8 cellular contexts compared by ENCODE assay signal in genomic region chrX:154478728-154479622, GRCh38. TPM values are rescaled to one million over a fixed set of nuclear protein-coding genes. Genes with fewer than 3 reads are reported as not detected.
DNase-seq lines count a peak whose midpoint lies in the region; ATAC-seq, FAIRE-seq and TF ChIP-seq lines count a peak whose summit lies in the region.

Gene LAGE3 (minus strand): TSS chrX:154479281. CDS start chrX:154478915, 366 bp downstream.

- H3K9me3 Mint-ChIP-seq in activated naive CD8-positive, alpha-beta T cell (ENCODE audit: low read depth): no peaks in the 10 kb centered on the region

- H3K4me1 Mint-ChIP-seq in activated naive CD8-positive, alpha-beta T cell (ENCODE audit: low read depth): peaks cover 12% of the 10 kb centered on the region

- H3K27me3 Mint-ChIP-seq in activated naive CD8-positive, alpha-beta T cell: no peaks in the 10 kb centered on the region

- intact Hi-C loops in head of caudate nucleus (cut with DNase I): no loop called here
- intact Hi-C loops in pancreas (cut with DNase I): no loop called here
- intact Hi-C loops in thyroid gland (cut with DNase I): no loop called here

- TF ChIP-seq POLR2A in thyroid gland (IDR thresholded peaks at IDR 0.05): peak in 1 of 2 donors; percentile 51

- H3K4me3 Mint-ChIP-seq in activated naive CD8-positive, alpha-beta T cell: peak within 1 kb of the TSS; percentile 88

- FAIRE-seq in pancreas (lab: Jason Lieb, UNC): no peak

- H3K27ac Mint-ChIP-seq in activated naive CD8-positive, alpha-beta T cell: peak within 1 kb of the TSS; percentile 92

- H3K27me3 ChIP-seq in pancreas (peaks cover 0 to 8% (median 0%) of the 10 kb centered on the region in 4 donors), thyroid gland (no peaks in the 10 kb centered on the region)

- CTCF ChIA-PET in GM10248 (lab: Yijun Ruan, JAX): no interaction called here

- no peaks in the 10 kb centered on the region for H3K9me3 ChIP-seq in pancreas
- H3K9me3 ChIP-seq in thyroid gland: no peaks in the 10 kb centered on the region

- H3K27ac ChIP-seq in pancreas (peak within 1 kb of the TSS; percentile 42 to 71 (median 62)), thyroid gland (peak within 1 kb of the TSS; percentile 57 to 82 (median 64))

- ATAC-seq in HG02571 (IDR thresholded peaks at IDR 0.05; ENCODE audit: unreplicated experiment) (peak; percentile 76), pancreas (peak; percentile 93 to 98 (median 95))

- DNase-seq in GM10248 (ENCODE audit: extremely low spot score): peak; percentile 91
- peak; percentile 40 for DNase-seq in NCI-H1048 (lab: John Stamatoyannopoulos, UW)
- DNase-seq in SKM-1 treated with dmso at 0.1 percent for 144 hours (lab: John Stamatoyannopoulos, UW; ENCODE audit: unreplicated experiment): peak; percentile 61
- peak; percentile 75 to 97 (median 93) for DNase-seq in head of caudate nucleus
- DNase-seq in pancreas: peak; percentile 89 to 98 (median 96)
- DNase-seq in thyroid gland: peak; percentile 88 to 90

- TF ChIP-seq CTCF in GM10248 (IDR thresholded peaks at IDR 0.05; ENCODE audit: control extremely low read depth, extremely low read depth, low read depth, missing control alignments) (no peak), pancreas (IDR thresholded peaks at IDR 0.05) (no peak), thyroid gland (IDR thresholded peaks at IDR 0.05) (no peak)

- WGBS in pancreas, 2 donors: 4 to 32% methylated on average over 76 to 85 of the region's 85 CpGs
- WGBS in thyroid gland, 2 donors: 38 to 44% methylated on average over 4 to 9 of the region's 85 CpGs

- H3K4me3 ChIP-seq in pancreas (peak within 1 kb of the TSS in 3 of 4 donors; percentile 15 to 41 (median 38)), thyroid gland (replicated peaks in 1 of 3) (peak within 1 kb of the TSS in 1 of 3 donors; percentile 26)

- H3K36me3 ChIP-seq in pancreas (no peaks in the 10 kb centered on the region), thyroid gland (no peaks in the 10 kb centered on the region)

- POLR2A ChIA-PET in GM10248 (lab: Yijun Ruan, JAX): interaction anchor here (0.6 to 1.0 kb wide), 3 partner anchors 10 to 33 kb away, joined by 3 to 5 read pairs (median 3); partner anchors contain the start of gene SLC10A3

- no peaks in the 10 kb centered on the region for H3K36me3 Mint-ChIP-seq in activated naive CD8-positive, alpha-beta T cell

- no peaks in the 10 kb centered on the region for H3K4me1 ChIP-seq in pancreas
- no peaks in the 10 kb centered on the region for H3K4me1 ChIP-seq in thyroid gland

RNA-seq across cellular contexts. Expression of gene LAGE3, which starts in this region (rescaled TPM):
- total RNA-seq in pancreas (10 to 100 TPM in 5 of 6 donors, 1 to 10 TPM in 1; 9.5 to 19.6 (median 12.7) TPM), thyroid gland (10 to 100 TPM; 10.2 to 18.9 (median 12.6) TPM)
- polyA plus RNA-seq in pancreas: 10 to 100 TPM; 10.1 to 15.2 TPM

Comparison
In these comparisons a context has a peak if more than half of its experiments do, and no peak if none do; other contexts are left out.
1. DNase-seq: peak in every context shown above with its lines; median percentile 96 in pancreas; 93 in head of caudate nucleus; 91 in GM10248; 89 in thyroid gland; 61 in SKM-1 treated with dmso at 0.1 percent for 144 hours; 40 in NCI-H1048.